Comparison of ENCODE assay signal across 15 cellular contexts in the genomic region with DNA sequence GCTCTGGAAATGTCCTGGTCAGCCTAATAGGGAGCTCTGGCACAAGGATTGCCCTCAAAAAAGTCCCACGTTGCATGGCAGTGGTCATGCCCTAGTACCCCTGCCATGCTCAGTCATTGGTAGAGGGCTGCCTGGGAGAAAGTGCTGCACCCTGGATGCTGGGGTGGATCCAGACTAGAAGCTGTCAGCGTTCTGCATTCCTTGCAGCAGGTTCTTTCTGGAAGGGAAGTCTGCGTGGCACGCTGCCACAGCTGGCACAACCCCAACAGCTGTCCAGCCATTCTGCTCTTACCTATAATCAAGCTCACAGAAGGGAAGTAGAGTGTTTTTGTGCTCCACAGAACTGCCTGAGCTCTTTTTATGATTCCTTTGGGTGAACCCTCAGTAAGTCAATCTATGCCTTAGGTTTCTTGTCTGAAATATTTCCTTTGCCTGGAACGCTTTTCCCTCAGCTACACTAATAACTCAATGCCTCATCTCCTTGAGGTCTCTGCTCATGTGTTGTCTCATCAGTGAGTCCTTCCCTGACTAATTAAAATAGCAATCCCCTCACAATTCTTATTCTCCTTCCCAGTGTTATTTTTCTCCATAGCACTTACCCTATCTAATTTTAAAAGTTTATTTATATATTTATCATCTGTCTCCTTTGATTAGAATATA.
DNase-seq lines count a peak whose midpoint lies in the region; ATAC-seq and TF ChIP-seq lines count a peak whose summit lies in the region.
"Had no signal": no experiment of that assay in that cellular context is flagged by ENCODE, and none has a peak within 500 bp of the region (broad histone marks: within the 10 kb centered on the region; RNA-seq: fewer than 3 reads in every experiment).

No MANE protein-coding gene starts in this region.

- intact Hi-C loops in right cardiac atrium (cut with DNase I) = no loop called here

- TF ChIP-seq CTCF in LNCaP clone FGC (IDR thresholded peaks at IDR 0.05; ENCODE audit: control insufficient read depth, extremely low read depth, insufficient read depth) (no peak), GM10266 (IDR thresholded peaks at IDR 0.05; ENCODE audit: control insufficient read depth, insufficient read depth, low read depth, missing control alignments) (no peak), glutamatergic neuron (IDR thresholded peaks at IDR 0.05; ENCODE audit: partially characterized antibody, unreplicated experiment) (no peak)

- no peak overlapping the region for H3K4me3 Mint-ChIP-seq in glutamatergic neuron (ENCODE audit: unreplicated experiment)
- H3K4me3 Mint-ChIP-seq: activated CD4-positive, alpha-beta T cell treated with anti-CD3 and anti-CD28 coated beads, Interleukin-2, amount 10 ng/mL, durations not matched to agents 7 days and 5 days; CD4-positive, CD25-positive, alpha-beta regulatory T cell; HFFc6 had no signal

- H3K36me3 Mint-ChIP-seq in glutamatergic neuron (ENCODE audit: unreplicated experiment) = no peaks in the 10 kb centered on the region

- H3K27ac Mint-ChIP-seq in glutamatergic neuron (ENCODE audit: unreplicated experiment) = no peak overlapping the region
- H3K27ac Mint-ChIP-seq: activated CD4-positive, alpha-beta T cell treated with anti-CD3 and anti-CD28 coated beads, Interleukin-2, amount 10 ng/mL, durations not matched to agents 7 days and 5 days; CD4-positive, CD25-positive, alpha-beta regulatory T cell; HFFc6 had no signal

- DNase-seq in LNCaP clone FGC (ENCODE audit: low read depth) = peak; percentile 70
- DNase-seq in UCSD-AML1 (lab: John Stamatoyannopoulos, UW; ENCODE audit: unreplicated experiment) = peak; percentile 23
- peak; percentile 47 to 86 (median 85) for DNase-seq in right cardiac atrium
- peak; percentile 22 for DNase-seq in pulmonary artery endothelial cell (ENCODE audit: low read depth, low spot score)
- no peak for DNase-seq in GM10266 (ENCODE audit: extremely low spot score)
- no peak for DNase-seq in glutamatergic neuron
- DNase-seq in cortex of kidney (lab: John Stamatoyannopoulos, UW) = no peak
- DNase-seq: activated CD4-positive, alpha-beta T cell treated with anti-CD3 and anti-CD28 coated beads, Interleukin-2, amount 10 ng/mL, durations not matched to agents 7 days and 5 days; activated gamma-delta T cell; CD4-positive, CD25-positive, alpha-beta regulatory T cell; HFFc6; MM.1S; SW 1271 had no signal

- ATAC-seq in right cardiac atrium = peak; percentile 56 to 65
- no peak for ATAC-seq in HG02852 (IDR thresholded peaks at IDR 0.05; ENCODE audit: unreplicated experiment)

- H3K27ac ChIP-seq in right cardiac atrium (ENCODE audit: low read length) = no peak overlapping the region

- no peaks in the 10 kb centered on the region for H3K9me3 Mint-ChIP-seq in glutamatergic neuron (ENCODE audit: unreplicated experiment)
- H3K9me3 Mint-ChIP-seq: activated CD4-positive, alpha-beta T cell treated with anti-CD3 and anti-CD28 coated beads, Interleukin-2, amount 10 ng/mL, durations not matched to agents 7 days and 5 days; HFFc6 had no signal

- no peaks in the 10 kb centered on the region for H3K4me1 Mint-ChIP-seq in glutamatergic neuron (ENCODE audit: low read depth, unreplicated experiment)

- no peaks in the 10 kb centered on the region for H3K27me3 ChIP-seq in right cardiac atrium (ENCODE audit: control insufficient read depth, insufficient read depth)

- H3K4me3 ChIP-seq in LNCaP clone FGC (ENCODE audit: low read depth, low read length) = no peak overlapping the region
- no peak overlapping the region for H3K4me3 ChIP-seq in right cardiac atrium (ENCODE audit: low read length)
- H3K4me3 ChIP-seq: smooth muscle cell had no signal

- H3K4me1 ChIP-seq in right cardiac atrium (ENCODE audit: control insufficient read depth, insufficient read depth, low read length) = peaks cover 5% of the 10 kb centered on the region

- H3K9me3 ChIP-seq in right cardiac atrium (ENCODE audit: control insufficient read depth, low read length) = no peaks in the 10 kb centered on the region

- peaks cover 1% of the 10 kb centered on the region for H3K27me3 Mint-ChIP-seq in glutamatergic neuron (ENCODE audit: unreplicated experiment)
- H3K27me3 Mint-ChIP-seq: activated CD4-positive, alpha-beta T cell treated with anti-CD3 and anti-CD28 coated beads, Interleukin-2, amount 10 ng/mL, durations not matched to agents 7 days and 5 days had no signal

- WGBS in right cardiac atrium = 41% methylated on average over 5 of the region's 5 CpGs

Comparison
In these comparisons a context has a peak if more than half of its experiments do, and no peak if none do; other contexts are left out.
1. DNase-seq: peak in LNCaP clone FGC (single experiment), UCSD-AML1 (single experiment), right cardiac atrium (3 of 3) and pulmonary artery endothelial cell (single experiment); none in GM10266 (single experiment), glutamatergic neuron (single experiment) and cortex of kidney (single experiment).